ENCODE assay signal across 11 cellular contexts in the genomic region with DNA sequence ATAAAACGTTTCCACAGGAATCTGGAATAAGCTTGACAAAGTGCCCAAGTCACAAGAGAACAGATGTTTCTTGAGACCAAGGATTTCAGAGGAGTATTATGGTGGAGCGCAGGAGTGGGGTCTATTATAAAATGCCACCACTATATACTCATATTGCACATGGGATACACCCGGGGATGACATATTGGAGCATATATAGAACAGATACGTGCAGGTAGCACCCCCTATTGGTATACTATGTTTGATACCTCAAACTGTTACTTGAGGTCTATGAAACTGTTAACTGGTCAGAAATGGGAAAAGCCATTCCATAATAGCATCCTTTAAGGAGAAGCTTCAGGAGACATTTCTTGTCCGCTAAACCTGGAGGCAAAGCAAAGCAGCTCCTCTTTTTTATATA.
A peak's percentile ranks its signal among the peaks of the same experiment; 100 is the strongest.
DNase-seq lines count a peak whose midpoint lies in the region; ATAC-seq and TF ChIP-seq lines count a peak whose summit lies in the region.
"Had no signal": no experiment of that assay in that cellular context is flagged by ENCODE, and none has a peak within 500 bp of the region (broad histone marks: within the 10 kb centered on the region; RNA-seq: fewer than 3 reads in every experiment).

No MANE protein-coding gene starts in this region.

- TF ChIP-seq POLR2A in heart left ventricle (IDR thresholded peaks at IDR 0.05): no peak

- no peaks in the 10 kb centered on the region for H3K4me1 ChIP-seq in heart left ventricle

- H3K27me3 ChIP-seq in heart left ventricle: no peaks in the 10 kb centered on the region

- DNase-seq in heart left ventricle (no peak), Right ventricle myocardium superior (no peak), choroid plexus epithelial cell (ENCODE audit: low read depth) (peak; percentile 8), cortex of kidney (lab: John Stamatoyannopoulos, UW) (no peak), occipital lobe (lab: John Stamatoyannopoulos, UW) (no peak)
- peak; percentile 32 for DNase-seq in Jurkat, Clone E6-1 (ENCODE audit: low read depth, low spot score)
- no peak for DNase-seq in activated CD8-positive, alpha-beta memory T cell treated with anti-CD3 and anti-CD28 coated beads, Interleukin-2, amount 50 U/mL, for 4 hours
- DNase-seq: activated gamma-delta T cell, NCI-H1092, T-cell had no signal

- H3K9me3 ChIP-seq in heart left ventricle: no peaks in the 10 kb centered on the region

- H3K27ac ChIP-seq in heart left ventricle: no peak overlapping the region

- TF ChIP-seq CTCF in heart left ventricle (IDR thresholded peaks at IDR 0.05) (peak in 8 of 12 donors; percentile 5 to 32 (median 20)), choroid plexus epithelial cell (conservative IDR thresholded peaks at IDR 0.05; ENCODE audit: low read depth, low read length) (no peak)

- H3K36me3 ChIP-seq in heart left ventricle: no peaks in the 10 kb centered on the region

- H3K4me3 ChIP-seq in heart left ventricle (no peak overlapping the region), choroid plexus epithelial cell (ENCODE audit: low read depth, low read length) (no peak overlapping the region)
- no peak overlapping the region for H3K4me3 ChIP-seq in Jurkat, Clone E6-1 (ENCODE audit: low read length)

- intact Hi-C loops in heart left ventricle (cut with DNase I): loop anchor here in 1 of 10 donors (10.0 kb wide), 1 partner anchor 166 kb away; no protein-coding TSS in a partner anchor
- intact Hi-C loops in Right ventricle myocardium superior (cut with DNase I): no loop called here

- 55 to 75% (median 65%) methylated on average over 5 of the region's 5 CpGs for whole genome bisulfite sequencing in heart left ventricle, 4 donors

- no peak for ATAC-seq in heart left ventricle
- ATAC-seq in Right ventricle myocardium superior (ENCODE audit: poor library complexity): no peak
- no peak for ATAC-seq in GM19328 (IDR thresholded peaks at IDR 0.05; ENCODE audit: unreplicated experiment)
- ATAC-seq: T-cell had no signal

Comparison
In these comparisons a context has a peak if more than half of its experiments do, and no peak if none do; other contexts are left out.
1. DNase-seq: peak in Jurkat, Clone E6-1 (single experiment) and choroid plexus epithelial cell (single experiment); none in heart left ventricle (0 of 5), Right ventricle myocardium superior (single experiment), cortex of kidney (single experiment), activated CD8-positive, alpha-beta memory T cell treated with anti-CD3 and anti-CD28 coated beads, Interleukin-2, amount 50 U/mL, for 4 hours (single experiment) and occipital lobe (single experiment).